29 cellular contexts compared by ENCODE assay signal in the genomic region with DNA sequence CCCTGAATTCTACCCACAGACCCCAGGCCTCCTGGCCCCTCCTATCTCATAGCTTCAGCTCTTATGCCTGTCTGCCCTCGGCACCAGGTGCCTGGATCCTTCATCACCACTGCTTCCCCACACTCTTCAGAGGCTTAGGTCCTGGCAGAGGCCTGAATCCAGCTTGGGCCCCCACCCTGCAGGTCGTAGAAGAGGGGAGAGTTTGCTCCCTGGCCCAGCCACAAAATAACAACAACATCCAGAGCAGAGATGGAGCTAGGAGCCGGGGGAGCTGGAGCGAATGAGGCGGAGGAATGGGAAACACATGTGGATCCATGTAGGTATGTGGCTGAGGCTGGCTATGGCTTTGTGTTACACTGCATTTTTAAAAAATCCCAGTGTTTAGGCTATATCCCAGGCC. TPM values are rescaled to one million over a fixed set of nuclear protein-coding genes. Genes with fewer than 3 reads are reported as not detected.
"Had no signal": no experiment of that assay in that cellular context is flagged by ENCODE, and none has a peak within 500 bp of the region (broad histone marks: within the 10 kb centered on the region; RNA-seq: fewer than 3 reads in every experiment).

No MANE protein-coding gene starts in this region.

- H3K27ac ChIP-seq: adrenal gland, ascending aorta, brain microvascular endothelial cell, colonic mucosa, heart right ventricle, ovary, psoas muscle, suprapubic skin, transverse colon, vagina, WERI-Rb-1 had no signal

- H3K27ac Mint-ChIP-seq: activated CD4-positive, alpha-beta T cell treated with anti-CD3 and anti-CD28 coated beads, Interleukin-2, amount 10 ng/mL, durations not matched to agents 7 days and 5 days; activated CD8-positive, alpha-beta T cell treated with anti-CD3 and anti-CD28 coated beads for 36 hours; activated naive CD8-positive, alpha-beta T cell; activated T-helper 2 cell treated with anti-CD3 and anti-CD28 coated beads, Interferon-gamma antibody, Interleukin-2, Interleukin-4, amounts not matched to agents 10 μg/mL and 5 μg/mL and 100 μg/mL, durations not matched to agents 14 hours and 24 hours and 36 hours; natural killer cell; stimulated activated naive CD8-positive, alpha-beta T cell treated with anti-CD3 and anti-CD28 coated beads, Interleukin-15, amount 100 ng/mL, for 72 hours had no signal

- ATAC-seq: activated CD8-positive, alpha-beta T cell treated with anti-CD3 and anti-CD28 coated beads for 36 hours; activated T-cell treated with anti-CD3 and anti-CD28 coated beads, Interleukin-2, amount 50 U/mL, for 4 hours; heart right ventricle; left lobe of liver; natural killer cell; psoas muscle; right cardiac atrium; stimulated activated naive CD8-positive, alpha-beta T cell treated with anti-CD3 and anti-CD28 coated beads, Interleukin-15, amount 100 ng/mL, for 72 hours had no signal

- H3K4me3 ChIP-seq: adrenal gland, ascending aorta, colonic mucosa, heart right ventricle, lung, ovary, psoas muscle, suprapubic skin, transverse colon, vagina had no signal

- H3K27me3 ChIP-seq: adrenal gland, ascending aorta, brain microvascular endothelial cell, colonic mucosa, ovary, suprapubic skin, transverse colon, vagina had no signal

- DNase-seq: activated CD4-positive, alpha-beta T cell treated with anti-CD3 and anti-CD28 coated beads, Interleukin-2, amount 10 ng/mL, durations not matched to agents 7 days and 5 days; activated CD4-positive, CD25-positive, alpha-beta regulatory T cell treated with anti-CD3 and anti-CD28 coated beads, Interleukin-2, amount 50 U/mL, for 72 hours; activated CD8-positive, alpha-beta T cell treated with anti-CD3 and anti-CD28 coated beads for 36 hours; activated naive CD4-positive, alpha-beta T cell; activated T-cell treated with anti-CD3 and anti-CD28 coated beads, Interleukin-2, amount 50 U/mL, for 4 hours; adrenal gland; brain microvascular endothelial cell; colonic mucosa; heart right ventricle; natural killer cell; ovary; psoas muscle; stimulated activated CD4-positive, alpha-beta T cell treated with anti-CD3 and anti-CD28 coated beads, Interleukin-4, amount 100 ng/mL, for 24 hours; stimulated activated naive CD8-positive, alpha-beta T cell treated with anti-CD3 and anti-CD28 coated beads, Interleukin-15, amount 100 ng/mL, for 72 hours; transverse colon; WERI-Rb-1 had no signal

- H3K4me3 Mint-ChIP-seq: activated CD4-positive, alpha-beta T cell treated with anti-CD3 and anti-CD28 coated beads, Interleukin-2, amount 10 ng/mL, durations not matched to agents 7 days and 5 days; activated CD8-positive, alpha-beta T cell treated with anti-CD3 and anti-CD28 coated beads for 36 hours; activated naive CD8-positive, alpha-beta T cell; activated T-cell treated with anti-CD3 and anti-CD28 coated beads, Interleukin-2, amount 50 U/mL, for 4 hours; central memory CD8-positive, alpha-beta T cell; natural killer cell; stimulated activated naive CD8-positive, alpha-beta T cell treated with anti-CD3 and anti-CD28 coated beads, Interleukin-15, amount 100 ng/mL, for 72 hours had no signal

- H3K27me3 Mint-ChIP-seq: stimulated activated naive CD8-positive, alpha-beta T cell treated with anti-CD3 and anti-CD28 coated beads, Interleukin-15, amount 100 ng/mL, for 72 hours had no signal

- H3K36me3 Mint-ChIP-seq: natural killer cell had no signal

- H3K9me3 ChIP-seq: adrenal gland, ascending aorta, colonic mucosa, heart right ventricle, ovary, psoas muscle, suprapubic skin, transverse colon, vagina had no signal

- H3K36me3 ChIP-seq: adrenal gland, ascending aorta, brain microvascular endothelial cell, colonic mucosa, heart right ventricle, ovary, suprapubic skin, transverse colon, vagina, WERI-Rb-1 had no signal

- H3K9me3 Mint-ChIP-seq: central memory CD8-positive, alpha-beta T cell; natural killer cell had no signal

RNA-seq across cellular contexts. Expression of a gene that starts 7.8 kb away (rescaled TPM):
- total RNA-seq: activated CD4-positive, alpha-beta T cell treated with anti-CD3 and anti-CD28 coated beads, Interleukin-2, amount 10 ng/mL, durations not matched to agents 7 days and 5 days; activated CD8-positive, alpha-beta T cell treated with anti-CD3 and anti-CD28 coated beads for 36 hours; activated T-cell treated with anti-CD3 and anti-CD28 coated beads, Interleukin-2, amount 50 U/mL, for 4 hours; activated T-helper 2 cell treated with anti-CD3 and anti-CD28 coated beads, Interferon-gamma antibody, Interleukin-2, Interleukin-4, amounts not matched to agents 10 μg/mL and 5 μg/mL and 100 μg/mL, durations not matched to agents 14 hours and 24 hours and 36 hours; ascending aorta; colonic mucosa; epithelial cell of proximal tubule; fibroblast of villous mesenchyme; kidney epithelial cell; left lobe of liver; natural killer cell; ovary; T-helper 2 cell treated with Interferon-gamma antibody and Interleukin-4, amounts not matched to agents 100 ng/mL and 5 ng/mL, for 36 hours; vagina had no signal

RNA-seq across cellular contexts. Expression of a gene that starts 21.8 kb away (rescaled TPM):
- total RNA-seq: activated T-helper 2 cell treated with anti-CD3 and anti-CD28 coated beads, Interferon-gamma antibody, Interleukin-2, Interleukin-4, amounts not matched to agents 10 μg/mL and 5 μg/mL and 100 μg/mL, durations not matched to agents 14 hours and 24 hours and 36 hours; epithelial cell of proximal tubule had no signal
